ENCODE assay signal across 12 cellular contexts in genomic region chr19:29928831-29929230, GRCh38. TPM values are rescaled to one million over a fixed set of nuclear protein-coding genes. Genes with fewer than 3 reads are reported as not detected.
A peak's percentile ranks its signal among the peaks of the same experiment; 100 is the strongest.
DNase-seq lines count a peak whose midpoint lies in the region; ATAC-seq, FAIRE-seq and TF ChIP-seq lines count a peak whose summit lies in the region.
"Had no signal": no experiment of that assay in that cellular context is flagged by ENCODE, and none has a peak within 500 bp of the region (broad histone marks: within the 10 kb centered on the region; RNA-seq: fewer than 3 reads in every experiment).

No MANE protein-coding gene starts in this region.

- no peaks in the 10 kb centered on the region for H3K9me2 ChIP-seq in OCI-LY7 (ENCODE audit: insufficient read depth, low read length)

- no peaks in the 10 kb centered on the region for H3K79me2 ChIP-seq in OCI-LY7 (ENCODE audit: insufficient read depth, low read depth, low read length)

- WGBS in pancreas, 2 donors = 21 to 39% methylated on average over 1 of the region's 1 CpG

- ATAC-seq in GM18517 (IDR thresholded peaks at IDR 0.05; ENCODE audit: unreplicated experiment) = peak; percentile 82
- ATAC-seq in GM21390 (IDR thresholded peaks at IDR 0.05; ENCODE audit: unreplicated experiment) = peak; percentile 79
- peak; percentile 81 for ATAC-seq in HG02981 (IDR thresholded peaks at IDR 0.05; ENCODE audit: unreplicated experiment)
- no peak for ATAC-seq in pancreas

- H3K4me1 ChIP-seq in OCI-LY7 (ENCODE audit: insufficient read depth, low read length, poor library complexity, severe bottlenecking) = peaks cover 37% of the 10 kb centered on the region
- no peaks in the 10 kb centered on the region for H3K4me1 ChIP-seq in ascending aorta
- no peaks in the 10 kb centered on the region for H3K4me1 ChIP-seq in right atrium auricular region
- no peaks in the 10 kb centered on the region for H3K4me1 ChIP-seq in pancreas
- H3K4me1 ChIP-seq: spleen had no signal

- no TSS peak for BruUV-seq in OCI-LY7 (replicated peaks; lab: Mats Ljungman, UMichigan)

- TF ChIP-seq CTCF in OCI-LY7 (conservative IDR thresholded peaks at IDR 0.05; ENCODE audit: low read length) (no peak), ascending aorta (IDR thresholded peaks at IDR 0.05) (no peak), right atrium auricular region (IDR thresholded peaks at IDR 0.05) (no peak), pancreas (IDR thresholded peaks at IDR 0.05) (no peak)

- no peaks in the 10 kb centered on the region for H3K9me3 ChIP-seq in OCI-LY7 (ENCODE audit: low read length)
- no peaks in the 10 kb centered on the region for H3K9me3 ChIP-seq in ascending aorta
- no peaks in the 10 kb centered on the region for H3K9me3 ChIP-seq in right atrium auricular region
- no peaks in the 10 kb centered on the region for H3K9me3 ChIP-seq in pancreas

- CTCF ChIA-PET in OCI-LY7 (lab: Charles Lee; ENCODE audit: unreplicated experiment) = no interaction called here

- peak overlapping the region; percentile 97 for H2AFZ ChIP-seq in OCI-LY7 (ENCODE audit: low read length)
- H2AFZ ChIP-seq: PC-9 had no signal

- FAIRE-seq in pancreas (lab: Jason Lieb, UNC) = no peak

- H3K4me2 ChIP-seq in OCI-LY7 (ENCODE audit: low read length) = peak overlapping the region; percentile 67
- H3K4me2 ChIP-seq: PC-9 had no signal

- no peaks in the 10 kb centered on the region for H4K20me1 ChIP-seq in OCI-LY7 (ENCODE audit: insufficient read depth, low read length)

- H3K4me3 ChIP-seq in OCI-LY7 (ENCODE audit: low read depth, low read length, poor library complexity, severe bottlenecking) (no peak overlapping the region), ascending aorta (no peak overlapping the region), right atrium auricular region (no peak overlapping the region), pancreas (no peak overlapping the region)
- H3K4me3 ChIP-seq: PC-9, spleen had no signal

- peak; percentile 36 for DNase-seq in OCI-LY7 (ENCODE audit: low spot score)
- DNase-seq in MV-4-11 (lab: John Stamatoyannopoulos, UW) = no peak
- no peak for DNase-seq in ascending aorta (ENCODE audit: low spot score in 2 of 2)
- no peak for DNase-seq in right atrium auricular region (ENCODE audit: low spot score)
- no peak for DNase-seq in pancreas
- DNase-seq: KG1, PC-9, spleen had no signal

- H3K27ac ChIP-seq in OCI-LY7 (ENCODE audit: low read depth, low read length, poor library complexity, severe bottlenecking) (no peak overlapping the region), ascending aorta (no peak overlapping the region), right atrium auricular region (no peak overlapping the region), pancreas (no peak overlapping the region)
- H3K27ac ChIP-seq: C4-2B, PC-9, spleen had no signal

- H3K36me3 ChIP-seq in OCI-LY7 (ENCODE audit: insufficient read depth, low read length) (no peaks in the 10 kb centered on the region), ascending aorta (no peaks in the 10 kb centered on the region), right atrium auricular region (no peaks in the 10 kb centered on the region), pancreas (no peaks in the 10 kb centered on the region)
- H3K36me3 ChIP-seq: spleen had no signal

- no peaks in the 10 kb centered on the region for H3K27me3 ChIP-seq in ascending aorta
- H3K27me3 ChIP-seq in right atrium auricular region = no peaks in the 10 kb centered on the region
- no peaks in the 10 kb centered on the region for H3K27me3 ChIP-seq in pancreas
- H3K27me3 ChIP-seq: spleen had no signal

- intact Hi-C loops in OCI-LY7 (cut with micrococcal nuclease; ENCODE audit: unreplicated experiment) (loop anchor here (5.0 to 10.0 kb wide), 2 partner anchors 116 to 613 kb away; no protein-coding TSS in a partner anchor), ascending aorta (cut with DNase I) (no loop called here), pancreas (cut with DNase I) (no loop called here)

- POLR2A ChIA-PET in OCI-LY7 (lab: Charles Lee) = interaction anchor here (0.8 to 1.1 kb wide), 3 partner anchors 17 to 711 kb away, joined by 3 to 4 read pairs (median 4); no protein-coding TSS in a partner anchor

RNA-seq across cellular contexts. Expression of gene URI1, which starts 13.2 kb away (rescaled TPM):
- 45.1 and 68.7 TPM in 2 replicates for total RNA-seq in OCI-LY7 (2014; rRNA removed; shearing (Covaris generic))
- total RNA-seq in OCI-LY7 (2022) (79.2 and 82.1 TPM in 2 replicates), ascending aorta (23.8 TPM), right atrium auricular region (10 to 100 TPM; 29.3 to 34.7 TPM), pancreas (10 to 100 TPM; 22.6 to 33.4 (median 28.1) TPM)
- 10 to 100 TPM in 1 of 2 donors, 1 to 10 TPM in 1; 8.6 to 22.7 TPM for polyA plus RNA-seq in pancreas

Comparison
In these comparisons a context has a peak if more than half of its experiments do, and no peak if none do; other contexts are left out.
1. ATAC-seq: peak in GM18517 (single experiment), GM21390 (single experiment) and HG02981 (single experiment); none in pancreas (0 of 4).